Comparison of ENCODE assay signal across 1 cellular context in genomic region chr3:14144423-14145075, GRCh38.
TF ChIP-seq lines count a peak whose summit lies in the region.

No MANE protein-coding gene starts in this region.

TF ChIP-seq in HepG2, 621 proteins besides CTCF, POLR2A, EP300 and RAD21:
- peak; percentile 26; the same call in 1 of the 2 replicates for TF ChIP-seq RXRB (CRISPR knock-in tag; IDR thresholded peaks at IDR 0.05; ENCODE audit: borderline replicate concordance)
- TF ChIP-seq IRX3 (CRISPR knock-in tag; IDR thresholded peaks at IDR 0.05; ENCODE audit: borderline replicate concordance, low read depth), result no peak
- TF ChIP-seq NFKBIZ (CRISPR knock-in tag; IDR thresholded peaks at IDR 0.05), result 0 out of 2 replicates have a peak, but pooled peaks have one; percentile 29
- TF ChIP-seq ESRRA (CRISPR knock-in tag; IDR thresholded peaks at IDR 0.05; ENCODE audit: low read depth), result no peak
- no peak for TF ChIP-seq ZC3H13 (CRISPR knock-in tag; IDR thresholded peaks at IDR 0.05)
- TF ChIP-seq FOSL2 (CRISPR knock-in tag; IDR thresholded peaks at IDR 0.05), result peak; percentile 92
- peak; percentile 58 for TF ChIP-seq ASH2L (IDR thresholded peaks at IDR 0.05; ENCODE audit: insufficient read length, low read depth, low read length)
- peak; percentile 77; the same call in 1 of the 2 replicates for TF ChIP-seq FOSL1 (CRISPR knock-in tag; IDR thresholded peaks at IDR 0.05; ENCODE audit: borderline replicate concordance)
- TF ChIP-seq CREB1 (IDR thresholded peaks at IDR 0.05), result peak; percentile 26; the same call in 1 of the 2 replicates
- TF ChIP-seq CREB1 (CRISPR knock-in tag; IDR thresholded peaks at IDR 0.05), result no peak
- peak; percentile 69 for TF ChIP-seq CEBPG (CRISPR knock-in tag; IDR thresholded peaks at IDR 0.05)
- peak; percentile 85 for TF ChIP-seq RFX1 (IDR thresholded peaks at IDR 0.05)
- TF ChIP-seq SAP130 (CRISPR knock-in tag; IDR thresholded peaks at IDR 0.05; ENCODE audit: low read depth), result peak; percentile 73
- peak; percentile 45; the same call in 1 of the 2 replicates for TF ChIP-seq HOMEZ (CRISPR knock-in tag; IDR thresholded peaks at IDR 0.05; ENCODE audit: low read depth)
- TF ChIP-seq ZKSCAN8 (CRISPR knock-in tag; IDR thresholded peaks at IDR 0.05; ENCODE audit: borderline replicate concordance), result no peak
- TF ChIP-seq ARID3A (IDR thresholded peaks at IDR 0.05; ENCODE audit: low read depth, low read length), result peak; percentile 67; the same call in 1 of the 2 replicates
- TF ChIP-seq REST (IDR thresholded peaks at IDR 0.05; ENCODE audit: borderline replicate concordance in 1 of 2, low read depth in 1 of 2, low read length in 2 of 2), result no peak
- no peak for TF ChIP-seq NAIF1 (CRISPR knock-in tag; IDR thresholded peaks at IDR 0.05; ENCODE audit: borderline replicate concordance)
- TF ChIP-seq ARID5B (CRISPR knock-in tag; IDR thresholded peaks at IDR 0.05), result 0 out of 2 replicates have a peak, but pooled peaks have one; percentile 16
- TF ChIP-seq RBM22 (optimal IDR thresholded peaks at IDR 0.05; ENCODE audit: low read length), result peak; percentile 43
- TF ChIP-seq FOXA3 (CRISPR knock-in tag; IDR thresholded peaks at IDR 0.05), result peak; percentile 17; the same call in 1 of the 2 replicates
- TF ChIP-seq PHF20 (CRISPR knock-in tag; IDR thresholded peaks at IDR 0.05), result no peak
- TF ChIP-seq ZNF567 (CRISPR knock-in tag; IDR thresholded peaks at IDR 0.05; ENCODE audit: borderline replicate concordance), result no peak
- peak; percentile 33; the same call in 1 of the 2 replicates for TF ChIP-seq TBX3 (IDR thresholded peaks at IDR 0.05; ENCODE audit: borderline replicate concordance)
- TF ChIP-seq MXI1 (IDR thresholded peaks at IDR 0.05; ENCODE audit: borderline replicate concordance, low read depth, low read length), result peak; percentile 65; the same call in 1 of the 3 replicates
- TF ChIP-seq ZNF12 (CRISPR knock-in tag; IDR thresholded peaks at IDR 0.05), result no peak
- TF ChIP-seq TARDBP (CRISPR knock-in tag; IDR thresholded peaks at IDR 0.05), result no peak
- TF ChIP-seq FOXK1 (CRISPR knock-in tag; IDR thresholded peaks at IDR 0.05; ENCODE audit: borderline replicate concordance, low read depth), result 0 out of 2 replicates have a peak, but pooled peaks have one; percentile 13
- TF ChIP-seq CEBPB (IDR thresholded peaks at IDR 0.05; ENCODE audit: borderline replicate concordance, low read depth, low read length), result peak; percentile 83
- TF ChIP-seq STAT6 (CRISPR knock-in tag; IDR thresholded peaks at IDR 0.05; ENCODE audit: borderline replicate concordance), result no peak
- no peak for TF ChIP-seq ZXDC (CRISPR knock-in tag; IDR thresholded peaks at IDR 0.05)
- TF ChIP-seq ATF7 (IDR thresholded peaks at IDR 0.05), result peak; percentile 15; the same call in 1 of the 2 replicates
- TF ChIP-seq ATF7 (CRISPR knock-in tag; IDR thresholded peaks at IDR 0.05), result no peak
- TF ChIP-seq RFX3 (CRISPR knock-in tag; IDR thresholded peaks at IDR 0.05), result peak; percentile 85
- TF ChIP-seq RCOR2 (CRISPR knock-in tag; IDR thresholded peaks at IDR 0.05), result no peak; the same call in 1 of the 2 replicates
